13 cellular contexts compared by ENCODE assay signal in genomic region chr17:50141026-50141749, GRCh38. TPM values are rescaled to one million over a fixed set of nuclear protein-coding genes. Genes with fewer than 3 reads are reported as not detected.
DNase-seq lines count a peak whose midpoint lies in the region; ATAC-seq, FAIRE-seq and TF ChIP-seq lines count a peak whose summit lies in the region.
"Had no signal": no experiment of that assay in that cellular context is flagged by ENCODE, and none has a peak within 500 bp of the region (broad histone marks: within the 10 kb centered on the region; RNA-seq: fewer than 3 reads in every experiment).

No MANE protein-coding gene starts in this region.

- H3K9ac ChIP-seq in K562 (ENCODE audit: insufficient read depth in 1 of 2, low read depth in 2 of 2, low read length in 2 of 2) = no peak overlapping the region; a peak in 1 of 4 replicates

- CTCF ChIA-PET in CD4-positive, alpha-beta memory T cell (lab: Charles Lee; ENCODE audit: partially characterized antibody) = interaction anchor here (0.9 to 5.6 kb wide), 10 partner anchors 9 to 57 kb away, joined by 4 to 118 read pairs (median 16); partner anchors contain the start of genes PDK2 and PPP1R9B
- CTCF ChIA-PET in K562 (lab: Yijun Ruan, JAX; ENCODE audit: low intra/inter-chr PET ratio) = no interaction called here

- TF ChIP-seq CTCF in K562 (IDR thresholded peaks at IDR 0.05 in 2 of 3, conservative IDR thresholded peaks at IDR 0.05 in 1 of 3; ENCODE audit: insufficient read depth in 2 of 3, low read depth in 1 of 3, low read length in 3 of 3) (no peak), neural crest cell (conservative IDR thresholded peaks at IDR 0.05) (no peak)

- peaks cover 0 to 2% (median 0%) of the 10 kb centered on the region in 8 donors for H3K9me3 Mint-ChIP-seq in CD4-positive, alpha-beta memory T cell
- H3K9me3 Mint-ChIP-seq in IgD-negative memory B cell = no peaks in the 10 kb centered on the region
- no peaks in the 10 kb centered on the region for H3K9me3 Mint-ChIP-seq in neural crest cell

- H3K79me2 ChIP-seq in K562 (ENCODE audit: control insufficient read depth, insufficient read depth, low read length) = peaks cover 39% of the 10 kb centered on the region

- no peak for FAIRE-seq in K562 (lab: Jason Lieb, UNC)
- FAIRE-seq: colon had no signal

- intact Hi-C loops in CD4-positive, alpha-beta memory T cell (cut with micrococcal nuclease) = loop anchor here (2.0 kb wide), 1 partner anchor 58 kb away; no protein-coding TSS in a partner anchor
- intact Hi-C loops in K562 (cut with micrococcal nuclease) = loop anchor here (2.0 kb wide), 1 partner anchor 20 kb away; no protein-coding TSS in a partner anchor

- peaks cover 71 to 90% of the 10 kb centered on the region in 2 donors for H3K36me3 Mint-ChIP-seq in CD4-positive, alpha-beta memory T cell
- H3K36me3 Mint-ChIP-seq in IgD-negative memory B cell (peaks cover 14% of the 10 kb centered on the region), neural crest cell (ENCODE audit: low read depth) (peaks cover 28% of the 10 kb centered on the region)

- no peaks in the 10 kb centered on the region for H3K9me3 ChIP-seq in CD4-positive, alpha-beta memory T cell (ENCODE audit: control insufficient read depth in 1 of 2, low read length in 2 of 2)
- no peaks in the 10 kb centered on the region for H3K9me3 ChIP-seq in K562 (replicated peaks; ENCODE audit: control insufficient read depth, insufficient read depth, low read depth, low read length)
- H3K9me3 ChIP-seq: thoracic aorta had no signal

- H3K9me1 ChIP-seq in K562 (ENCODE audit: control insufficient read depth, insufficient read depth, low read length) = peaks cover 17% of the 10 kb centered on the region

- 92% methylated on average over 12 of the region's 16 CpGs for WGBS in K562 (ENCODE audit: insufficient coverage, low coverage, missing lambda C conversion rate)

- H3K36me3 ChIP-seq in CD4-positive, alpha-beta memory T cell (ENCODE audit: insufficient read depth, low read length) = peaks cover 74% of the 10 kb centered on the region
- H3K36me3 ChIP-seq in K562 (ENCODE audit: control insufficient read depth, insufficient read depth, low read length) = peaks cover 97% of the 10 kb centered on the region

- H3K4me2 ChIP-seq in K562 (ENCODE audit: insufficient read depth, low read length) = no peak overlapping the region

- no peak for TF ChIP-seq RAD21 in K562 (CRISPR knock-in tag; conservative IDR thresholded peaks at IDR 0.05 in 1 of 2, IDR thresholded peaks at IDR 0.05 in 1 of 2)

- H3K27ac Mint-ChIP-seq in CD4-positive, alpha-beta memory T cell = peak overlapping the region; percentile 87 to 95 (median 92)
- H3K27ac Mint-ChIP-seq in IgD-negative memory B cell (peak overlapping the region; percentile 89 to 96 (median 92)), neural crest cell (ENCODE audit: unreplicated experiment) (no peak overlapping the region)

- H3K4me1 Mint-ChIP-seq in CD4-positive, alpha-beta memory T cell = peaks cover 55 to 94% (median 73%) of the 10 kb centered on the region in 4 donors
- H3K4me1 Mint-ChIP-seq in IgD-negative memory B cell (peaks cover 39 to 56% (median 55%) of the 10 kb centered on the region in 3 donors), neural crest cell (peaks cover 22% of the 10 kb centered on the region)

- H3K27me3 ChIP-seq in CD4-positive, alpha-beta memory T cell (ENCODE audit: insufficient read depth, low read length) = no peaks in the 10 kb centered on the region
- no peaks in the 10 kb centered on the region for H3K27me3 ChIP-seq in K562 (ENCODE audit: control insufficient read depth in 2 of 2, insufficient read depth in 2 of 2, low read length in 2 of 2)

- H3K4me3 ChIP-seq in CD4-positive, alpha-beta memory T cell (ENCODE audit: low read length in 2 of 2) = peak overlapping the region in 1 of 2 donors; percentile 8
- no peak overlapping the region for H3K4me3 ChIP-seq in K562
- H3K4me3 ChIP-seq: thoracic aorta had no signal

- TF ChIP-seq POLR2A in K562 (conservative IDR thresholded peaks at IDR 0.05) = no peak

- POLR2A ChIA-PET in CD4-positive, alpha-beta memory T cell (lab: Charles Lee; ENCODE audit: partially characterized antibody) = interaction anchor here (1.0 to 4.7 kb wide), 10 partner anchors 9 to 46 kb away, joined by 3 to 75 read pairs (median 6); partner anchors contain the start of genes PDK2, PPP1R9B and SAMD14
- POLR2A ChIA-PET in K562 (lab: Yijun Ruan, JAX) = interaction anchor here (0.6 kb wide), 3 partner anchors 11 to 13 kb away, joined by 3 read pairs; no protein-coding TSS in a partner anchor

- no peak overlapping the region for H2AFZ ChIP-seq in K562 (ENCODE audit: low read depth, low read length)

- peaks cover 82% of the 10 kb centered on the region for H3K4me1 ChIP-seq in CD4-positive, alpha-beta memory T cell (ENCODE audit: insufficient read depth, low read length)
- peaks cover 9 to 28% of the 10 kb centered on the region in 2 experiments; a peak in 3 of 5 replicates for H3K4me1 ChIP-seq in K562 (replicated peaks in 1 of 2; ENCODE audit: control insufficient read depth in 2 of 2, insufficient read depth in 2 of 2, low read length in 2 of 2)

- TF ChIP-seq EP300 in K562 (IDR thresholded peaks at IDR 0.05; ENCODE audit: low read length) = no peak

- no peaks in the 10 kb centered on the region for H3K27me3 Mint-ChIP-seq in CD4-positive, alpha-beta memory T cell
- no peaks in the 10 kb centered on the region for H3K27me3 Mint-ChIP-seq in IgD-negative memory B cell
- H3K27me3 Mint-ChIP-seq in neural crest cell (ENCODE audit: low read depth) = peaks cover 2% of the 10 kb centered on the region

- in situ Hi-C loops in K562 (cut with MboI) = no loop called here

- BruUV-seq in K562 (replicated peaks; lab: Mats Ljungman, UMichigan) = no TSS peak

- H3K27ac ChIP-seq in CD4-positive, alpha-beta memory T cell (ENCODE audit: low read depth, low read length) = peak overlapping the region; percentile 68
- no peak overlapping the region for H3K27ac ChIP-seq in K562 (ENCODE audit: extremely low read depth, low read depth, low read length)

- H3K4me3 Mint-ChIP-seq in CD4-positive, alpha-beta memory T cell = peak overlapping the region in 7 of 8 donors; percentile 76 to 99 (median 83)
- H3K4me3 Mint-ChIP-seq in IgD-negative memory B cell (peak overlapping the region in 3 of 4 donors; percentile 76 to 91 (median 76)), neural crest cell (peak overlapping the region; percentile 9)

- ATAC-seq in K562 = no peak
- no peak for ATAC-seq in GM19395 (IDR thresholded peaks at IDR 0.05; ENCODE audit: unreplicated experiment)

- peaks cover 6% of the 10 kb centered on the region for H4K20me1 ChIP-seq in K562 (replicated peaks; ENCODE audit: control insufficient read depth, insufficient read depth, low read length)

- DNase-seq in CD4-positive, alpha-beta memory T cell = no peak
- no peak for DNase-seq in K562 (ENCODE audit: extremely low read depth in 1 of 4, low spot score in 3 of 4)
- DNase-seq in neural crest cell (ENCODE audit: low read depth, low spot score) = no peak
- no peak for DNase-seq in activated gamma-delta T cell treated with Interleukin-2 at 50 U/mL for 16 hours
- no peak for DNase-seq in ecto neural progenitor cell (ENCODE audit: low spot score)
- DNase-seq in amniotic stem cell (lab: John Stamatoyannopoulos, UW) = no peak
- DNase-seq: NCI-H187, NCI-H82 had no signal

RNA-seq across cellular contexts. Expression of gene PPP1R9B, which starts 9.3 kb away (rescaled TPM):
- 10 to 100 TPM; 97.5 to 99.7 TPM for total RNA-seq in CD4-positive, alpha-beta memory T cell
- 1 to 10 TPM in 1 of 2 donors, under 1 TPM in 1; 0.48 to 2.2 TPM for polyA plus RNA-seq in CD4-positive, alpha-beta memory T cell
- polyA plus RNA-seq in IgD-negative memory B cell = 4.2 TPM
- 29.7 and 49.5 TPM in 2 replicates for total RNA-seq in K562 (2011; cell fraction: chromatin; rRNA removed; ENCODE audit: low replicate concordance)
- 27.6 and 29.7 TPM in 2 replicates for total RNA-seq in K562 (2011; cell fraction: nucleolus; rRNA removed)
- total RNA-seq in K562 (2011; cell fraction: nucleoplasm; rRNA removed) = 29.0 and 30.6 TPM in 2 replicates
- 45.5 and 52.9 TPM in 2 replicates for total RNA-seq in K562 (2014; rRNA removed)
- 9.9 and 14.5 TPM in 2 replicates for total RNA-seq in K562 (2014; rRNA removed; fragmentation: Illumina TruSeq; extraction: Trizol)
- 28.6 and 29.0 TPM in 2 replicates for total RNA-seq in K562 (2015; rRNA removed; fragmentation: Illumina TruSeq; extraction: Trizol)
- 56.6 and 63.5 TPM in 2 replicates for total RNA-seq in K562 (2021)
- 11.6 and 12.7 TPM in 2 replicates for polyA plus RNA-seq in K562 (2011; rRNA removed)
- 11.9 and 15.6 TPM in 2 replicates for polyA plus RNA-seq in K562 (2011; cell fraction: cytosol; rRNA removed)
- 50.9 and 52.5 TPM in 2 replicates for polyA plus RNA-seq in K562 (2011; cell fraction: nucleus; rRNA removed)
- polyA plus RNA-seq in K562 (2012) = 27.4 and 32.9 TPM in 2 replicates
- 24.7 and 25.5 TPM in 2 replicates for polyA plus RNA-seq in K562 (2014; fragmentation: Illumina TruSeq; extraction: Trizol)
- under 1 TPM; 0.10 to 0.13 TPM for polyA plus RNA-seq in K562 (2014; fragmentation: Nextera tagmentation; extraction: Ambion mirVana)
- 34.2 and 35.7 TPM in 2 replicates for polyA plus RNA-seq in K562 (2014; rRNA removed)
- 18.9 and 21.8 TPM in 2 replicates for polyA minus RNA-seq in K562 (2011; rRNA and poly(A)+ RNA removed)
- polyA minus RNA-seq in K562 (2011; cell fraction: cytosol; rRNA and poly(A)+ RNA removed) = 17.7 and 18.7 TPM in 2 replicates
- polyA minus RNA-seq in K562 (2011; cell fraction: nucleus; rRNA and poly(A)+ RNA removed) = 12.4 and 25.9 TPM in 2 replicates
- 67.1 and 68.8 TPM in 2 replicates for total RNA-seq in neural crest cell

RNA-seq across cellular contexts. Expression of gene SAMD14, which starts 11.2 kb away (rescaled TPM):
- total RNA-seq in CD4-positive, alpha-beta memory T cell = 1 to 10 TPM; 1.2 to 1.3 TPM
- polyA plus RNA-seq in CD4-positive, alpha-beta memory T cell = under 1 TPM; 0.16 to 0.19 TPM
- 0.15 TPM for polyA plus RNA-seq in IgD-negative memory B cell
- 0.18 and 1.0 TPM in 2 replicates for total RNA-seq in K562 (2011; cell fraction: chromatin; rRNA removed; ENCODE audit: low replicate concordance)
- 0.50 TPM in 1 of 2 replicates, not detected in the other for total RNA-seq in K562 (2011; cell fraction: nucleolus; rRNA removed)
- total RNA-seq in K562 (2011; cell fraction: nucleoplasm; rRNA removed) = not detected in 2 replicates
- total RNA-seq in K562 (2014; rRNA removed) = not detected in 2 replicates
- not detected in 2 replicates for total RNA-seq in K562 (2014; rRNA removed; fragmentation: Illumina TruSeq; extraction: Trizol)
- not detected in 2 replicates for total RNA-seq in K562 (2015; rRNA removed; fragmentation: Illumina TruSeq; extraction: Trizol)
- 0.07 TPM in 1 of 2 replicates, not detected in the other for total RNA-seq in K562 (2021)
- polyA plus RNA-seq in K562 (2011; rRNA removed) = 0.14 TPM in 1 of 2 replicates, not detected in the other
- 0.01 and 0.10 TPM in 2 replicates for polyA plus RNA-seq in K562 (2011; cell fraction: cytosol; rRNA removed)
- polyA plus RNA-seq in K562 (2011; cell fraction: nucleus; rRNA removed) = 0.15 and 0.24 TPM in 2 replicates
- 0.07 and 0.22 TPM in 2 replicates for polyA plus RNA-seq in K562 (2012)
- 0.04 TPM in 1 of 2 replicates, not detected in the other for polyA plus RNA-seq in K562 (2014; fragmentation: Illumina TruSeq; extraction: Trizol)
- not detected for polyA plus RNA-seq in K562 (2014; fragmentation: Nextera tagmentation; extraction: Ambion mirVana)
- polyA plus RNA-seq in K562 (2014; rRNA removed) = 0.11 TPM in 1 of 2 replicates, not detected in the other
- polyA minus RNA-seq in K562 (2011; rRNA and poly(A)+ RNA removed) = 0.15 TPM in 1 of 2 replicates, not detected in the other
- not detected in 2 replicates for polyA minus RNA-seq in K562 (2011; cell fraction: cytosol; rRNA and poly(A)+ RNA removed)
- not detected in 2 replicates for polyA minus RNA-seq in K562 (2011; cell fraction: nucleus; rRNA and poly(A)+ RNA removed)
- total RNA-seq in neural crest cell = 26.1 and 28.7 TPM in 2 replicates

RNA-seq across cellular contexts. Expression of gene SGCA, which starts 24.6 kb away (rescaled TPM):
- not detected for total RNA-seq in CD4-positive, alpha-beta memory T cell
- polyA plus RNA-seq in CD4-positive, alpha-beta memory T cell = not detected
- polyA plus RNA-seq in IgD-negative memory B cell (2.9 TPM), K562 (2011; rRNA removed) (not detected in 2 replicates), K562 (2014; fragmentation: Illumina TruSeq; extraction: Trizol) (not detected in 2 replicates), K562 (2014; fragmentation: Nextera tagmentation; extraction: Ambion mirVana) (not detected), K562 (2014; rRNA removed) (not detected in 2 replicates)
- total RNA-seq in K562 (2011; cell fraction: chromatin; rRNA removed; ENCODE audit: low replicate concordance) = not detected in 2 replicates
- not detected in 2 replicates for total RNA-seq in K562 (2011; cell fraction: nucleolus; rRNA removed)
- not detected in 2 replicates for total RNA-seq in K562 (2011; cell fraction: nucleoplasm; rRNA removed)
- total RNA-seq in K562 (2014; rRNA removed) (not detected in 2 replicates), K562 (2014; rRNA removed; fragmentation: Illumina TruSeq; extraction: Trizol) (not detected in 2 replicates), K562 (2015; rRNA removed; fragmentation: Illumina TruSeq; extraction: Trizol) (not detected in 2 replicates), K562 (2021) (not detected in 2 replicates), neural crest cell (not detected in 2 replicates)
- not detected in 2 replicates for polyA plus RNA-seq in K562 (2011; cell fraction: cytosol; rRNA removed)
- not detected in 2 replicates for polyA plus RNA-seq in K562 (2011; cell fraction: nucleus; rRNA removed)
- polyA plus RNA-seq in K562 (2012) = not detected in 2 replicates
- polyA minus RNA-seq in K562 (2011; rRNA and poly(A)+ RNA removed) = not detected in 2 replicates
- polyA minus RNA-seq in K562 (2011; cell fraction: cytosol; rRNA and poly(A)+ RNA removed) = not detected in 2 replicates
- not detected in 2 replicates for polyA minus RNA-seq in K562 (2011; cell fraction: nucleus; rRNA and poly(A)+ RNA removed)
- total RNA-seq: SK-MEL-5 had no signal

RNA-seq across cellular contexts. Expression of gene PDK2, which starts 46.0 kb away (rescaled TPM):
- total RNA-seq in CD4-positive, alpha-beta memory T cell = 10 to 100 TPM; 39.1 to 40.6 TPM
- 10 to 100 TPM; 34.5 to 36.5 TPM for polyA plus RNA-seq in CD4-positive, alpha-beta memory T cell
- polyA plus RNA-seq in IgD-negative memory B cell (38.8 TPM), K562 (2011; rRNA removed) (1.8 and 5.3 TPM in 2 replicates), K562 (2014; fragmentation: Illumina TruSeq; extraction: Trizol) (2.0 and 2.7 TPM in 2 replicates), K562 (2014; fragmentation: Nextera tagmentation; extraction: Ambion mirVana) (under 1 TPM; 0.03 to 0.08 TPM), K562 (2014; rRNA removed) (1.5 and 2.6 TPM in 2 replicates)
- total RNA-seq in K562 (2011; cell fraction: chromatin; rRNA removed; ENCODE audit: low replicate concordance) = 1.4 and 4.1 TPM in 2 replicates
- total RNA-seq in K562 (2011; cell fraction: nucleolus; rRNA removed) = 1.1 and 3.0 TPM in 2 replicates
- 0.37 and 0.53 TPM in 2 replicates for total RNA-seq in K562 (2011; cell fraction: nucleoplasm; rRNA removed)
- total RNA-seq in K562 (2014; rRNA removed) (1.00 and 1.5 TPM in 2 replicates), K562 (2014; rRNA removed; fragmentation: Illumina TruSeq; extraction: Trizol) (0.38 and 0.87 TPM in 2 replicates), K562 (2015; rRNA removed; fragmentation: Illumina TruSeq; extraction: Trizol) (1.2 and 1.4 TPM in 2 replicates), K562 (2021) (1.9 and 2.5 TPM in 2 replicates), neural crest cell (21.6 and 24.6 TPM in 2 replicates)
- 3.7 and 10.5 TPM in 2 replicates for polyA plus RNA-seq in K562 (2011; cell fraction: cytosol; rRNA removed)
- polyA plus RNA-seq in K562 (2011; cell fraction: nucleus; rRNA removed) = 4.9 and 5.8 TPM in 2 replicates
- 2.6 and 5.2 TPM in 2 replicates for polyA plus RNA-seq in K562 (2012)
- 3.0 and 4.2 TPM in 2 replicates for polyA minus RNA-seq in K562 (2011; rRNA and poly(A)+ RNA removed)
- polyA minus RNA-seq in K562 (2011; cell fraction: cytosol; rRNA and poly(A)+ RNA removed) = 3.3 and 9.3 TPM in 2 replicates
- 1.6 and 1.8 TPM in 2 replicates for polyA minus RNA-seq in K562 (2011; cell fraction: nucleus; rRNA and poly(A)+ RNA removed)

Comparison
In these comparisons a context has a peak if more than half of its experiments do, and no peak if none do; other contexts are left out.
1. H3K4me3 Mint-ChIP-seq: peak in every context shown above with its lines; median percentile 83 in CD4-positive, alpha-beta memory T cell; 76 in IgD-negative memory B cell; 9 in neural crest cell.
2. RNA of gene SAMD14, which starts 11.2 kb away (total RNA-seq): 26.1 to 28.7 TPM in neural crest cell; 1.2 to 1.3 TPM in CD4-positive, alpha-beta memory T cell and 0.07 to 1.0 TPM in K562; every median in the first group is over 10 times any median in the second.